In genomic region chr16:88422733-88423447, GRCh38 we compare ENCODE assay signal across 25 cellular contexts.
"Had no signal": no experiment of that assay in that cellular context is flagged by ENCODE, and none has a peak within 500 bp of the region (broad histone marks: within the 10 kb centered on the region; RNA-seq: fewer than 3 reads in every experiment).

No MANE protein-coding gene starts in this region.

- H3K27ac ChIP-seq: left lung, prostate gland, right atrium auricular region, sigmoid colon, testis, tibial artery had no signal

- H3K9me3 ChIP-seq: left lung, mucosa of descending colon, prostate gland, right atrium auricular region, sigmoid colon, testis, tibial artery had no signal

- H3K27me3 Mint-ChIP-seq: natural killer cell treated with Interleukin-12 subunit alpha and Interleukin-12 subunit beta and Interleukin-15 and Interleukin-18, amount 100 ng/mL, for 72 hours; type B pancreatic cell had no signal

- H3K4me1 Mint-ChIP-seq: neural crest cell had no signal

- ATAC-seq: effector memory CD8-positive, alpha-beta T cell; left cardiac atrium; left lung; natural killer cell treated with Interleukin-12 subunit alpha and Interleukin-12 subunit beta and Interleukin-15 and Interleukin-18, amount 100 ng/mL, for 72 hours; stimulated activated effector memory CD8-positive, alpha-beta T cell treated with anti-CD3 and anti-CD28 coated beads, Interleukin-12 subunit alpha, Interleukin-12 subunit beta, amount 100 ng/mL, for 72 hours; stimulated activated naive CD8-positive, alpha-beta T cell treated with anti-CD3 and anti-CD28 coated beads, Interleukin-15, Interleukin-2, amounts not matched to agents 100 U/mL and 50 U/mL, for 24 hours had no signal

- H3K9me3 Mint-ChIP-seq: mesothelial cell of epicardium; neural crest cell; stimulated activated effector memory CD8-positive, alpha-beta T cell treated with anti-CD3 and anti-CD28 coated beads, Interleukin-12 subunit alpha, Interleukin-12 subunit beta, amount 100 ng/mL, for 72 hours; type B pancreatic cell had no signal

- DNase-seq: cortex of kidney; effector memory CD8-positive, alpha-beta T cell; head of caudate nucleus; left cardiac atrium; left lung; mesenchymal stem cell; mucosa of descending colon; naive B cell; sigmoid colon; stimulated activated CD4-positive, alpha-beta T cell treated with anti-CD3 and anti-CD28 coated beads, Interleukin-2, amount 100 ng/mL, for 24 hours; stimulated activated CD4-positive, alpha-beta T cell treated with anti-CD3 and anti-CD28 coated beads, Interleukin-4, amount 100 ng/mL, for 24 hours; stimulated activated naive CD8-positive, alpha-beta T cell treated with anti-CD3 and anti-CD28 coated beads, Interleukin-15, Interleukin-2, amounts not matched to agents 100 U/mL and 50 U/mL, for 24 hours; substantia nigra; testis; tibial artery had no signal

- H3K27ac Mint-ChIP-seq: mesothelial cell of epicardium; naive B cell; natural killer cell treated with Interleukin-12 subunit alpha and Interleukin-12 subunit beta and Interleukin-15 and Interleukin-18, amount 100 ng/mL, for 72 hours; stimulated activated effector memory CD8-positive, alpha-beta T cell treated with anti-CD3 and anti-CD28 coated beads, Interleukin-12 subunit alpha, Interleukin-12 subunit beta, amount 100 ng/mL, for 72 hours; type B pancreatic cell had no signal

- H3K4me1 ChIP-seq: left lung, right atrium auricular region, sigmoid colon had no signal

- H3K36me3 Mint-ChIP-seq: mesothelial cell of epicardium; naive B cell; natural killer cell treated with Interleukin-12 subunit alpha and Interleukin-12 subunit beta and Interleukin-15 and Interleukin-18, amount 100 ng/mL, for 72 hours; stimulated activated effector memory CD8-positive, alpha-beta T cell treated with anti-CD3 and anti-CD28 coated beads, Interleukin-12 subunit alpha, Interleukin-12 subunit beta, amount 100 ng/mL, for 72 hours; type B pancreatic cell had no signal

- H3K27me3 ChIP-seq: right atrium auricular region, sigmoid colon, testis, tibial artery had no signal

- H3K36me3 ChIP-seq: left lung, prostate gland, right atrium auricular region, sigmoid colon, tibial artery had no signal

- H3K4me3 Mint-ChIP-seq: effector memory CD8-positive, alpha-beta T cell; mesothelial cell of epicardium; naive B cell; natural killer cell treated with Interleukin-12 subunit alpha and Interleukin-12 subunit beta and Interleukin-15 and Interleukin-18, amount 100 ng/mL, for 72 hours; neural crest cell; stimulated activated effector memory CD8-positive, alpha-beta T cell treated with anti-CD3 and anti-CD28 coated beads, Interleukin-12 subunit alpha, Interleukin-12 subunit beta, amount 100 ng/mL, for 72 hours; type B pancreatic cell had no signal

- H3K4me3 ChIP-seq: left lung, mucosa of descending colon, prostate gland, right atrium auricular region, sigmoid colon, testis, tibial artery had no signal

- FAIRE-seq: endometrium, frontal cortex, islet of Langerhans had no signal
